ENCODE assay signal across 25 cellular contexts in genomic region chr20:41782255-41782654, GRCh38.
"Had no signal": no experiment of that assay in that cellular context is flagged by ENCODE, and none has a peak within 500 bp of the region (broad histone marks: within the 10 kb centered on the region; RNA-seq: fewer than 3 reads in every experiment).

No MANE protein-coding gene starts in this region.

- H3K4me1 ChIP-seq: ascending aorta, breast epithelium, colonic mucosa had no signal

- H3K9me3 ChIP-seq: ascending aorta, breast epithelium, colonic mucosa had no signal

- DNase-seq: activated CD4-positive, alpha-beta memory T cell treated with anti-CD3 and anti-CD28 coated beads for 36 hours; activated CD4-positive, alpha-beta T cell treated with anti-CD3 and anti-CD28 coated beads for 36 hours; activated CD4-positive, alpha-beta T cell treated with anti-CD3 and anti-CD28 coated beads, Interleukin-2, amount 10 ng/mL, durations not matched to agents 24 days and 14 days; activated CD4-positive, CD25-positive, alpha-beta regulatory T cell; activated CD4-positive, CD25-positive, alpha-beta regulatory T cell treated with anti-CD3 and anti-CD28 coated beads, Interleukin-2, amount 50 U/mL, for 72 hours; activated CD8-positive, alpha-beta memory T cell treated with anti-CD3 and anti-CD28 coated beads, Interleukin-2, amount 10 ng/mL, durations not matched to agents 7 days and 5 days; activated CD8-positive, alpha-beta memory T cell treated with anti-CD3 and anti-CD28 coated beads, Interleukin-2, amount 50 U/mL, for 4 hours; activated CD8-positive, alpha-beta T cell treated with anti-CD3 and anti-CD28 coated beads, Interleukin-2, amount 10 ng/mL, durations not matched to agents 7 days and 5 days; activated gamma-delta T cell; activated naive CD4-positive, alpha-beta T cell; activated naive CD4-positive, alpha-beta T cell treated with anti-CD3 and anti-CD28 coated beads, Interleukin-2, amount 10 ng/mL, durations not matched to agents 7 days and 5 days; activated naive CD8-positive, alpha-beta T cell treated with anti-CD3 and anti-CD28 coated beads, Interleukin-2, amount 10 ng/mL, durations not matched to agents 7 days and 5 days; activated T-cell treated with anti-CD3 and anti-CD28 coated beads, Interleukin-2, amount 50 U/mL, for 1 hour; activated T-cell treated with anti-CD3 and anti-CD28 coated beads, Interleukin-2, amount 50 U/mL, for 48 hours; central memory CD4-positive, alpha-beta T cell; cerebellar nuclear complex; colonic mucosa; effector CD8-positive, alpha-beta T cell; foreskin fibroblast; glutamatergic neuron; T-helper 2 cell had no signal

- H3K36me3 ChIP-seq: ascending aorta, breast epithelium, cardiac muscle cell, colonic mucosa had no signal

- H3K27ac ChIP-seq: ascending aorta, breast epithelium, cardiac muscle cell, colonic mucosa, epithelial cell of prostate had no signal

- H3K4me3 ChIP-seq: ascending aorta, breast epithelium, cardiac muscle cell, colonic mucosa had no signal

- H3K27me3 ChIP-seq: ascending aorta, cardiac muscle cell, colonic mucosa had no signal
